20 cellular contexts compared by ENCODE assay signal in genomic region chr17:17325228-17325627, GRCh38.
"Had no signal": no experiment of that assay in that cellular context is flagged by ENCODE, and none has a peak within 500 bp of the region (broad histone marks: within the 10 kb centered on the region; RNA-seq: fewer than 3 reads in every experiment).

No MANE protein-coding gene starts in this region.

- H3K4me3 Mint-ChIP-seq: activated CD4-positive, alpha-beta memory T cell treated with anti-CD3 and anti-CD28 coated beads for 36 hours; activated naive CD8-positive, alpha-beta T cell treated with anti-CD3 and anti-CD28 coated beads, Interleukin-2, amount 10 ng/mL, durations not matched to agents 7 days and 5 days; activated T-helper 1 cell treated with anti-CD3 and anti-CD28 coated beads, Interleukin-12 subunit alpha, Interleukin-12 subunit beta, Interleukin-2, Interleukin-4 antibody, amounts not matched to agents 30 ng/mL and 10 ng/mL and 1 ng/mL, durations not matched to agents 14 hours and 24 hours and 36 hours; effector memory CD8-positive, alpha-beta T cell; type B pancreatic cell had no signal

- H3K9me3 Mint-ChIP-seq: activated CD4-positive, alpha-beta memory T cell treated with anti-CD3 and anti-CD28 coated beads for 36 hours; activated naive CD8-positive, alpha-beta T cell treated with anti-CD3 and anti-CD28 coated beads, Interleukin-2, amount 10 ng/mL, durations not matched to agents 7 days and 5 days; activated T-helper 1 cell treated with anti-CD3 and anti-CD28 coated beads, Interleukin-12 subunit alpha, Interleukin-12 subunit beta, Interleukin-2, Interleukin-4 antibody, amounts not matched to agents 30 ng/mL and 10 ng/mL and 1 ng/mL, durations not matched to agents 14 hours and 24 hours and 36 hours; effector memory CD8-positive, alpha-beta T cell; type B pancreatic cell had no signal

- H3K9me3 ChIP-seq: prostate gland, stomach, testis had no signal

- H3K4me3 ChIP-seq: prostate gland, stomach, testis had no signal

- H3K36me3 Mint-ChIP-seq: activated CD4-positive, alpha-beta memory T cell treated with anti-CD3 and anti-CD28 coated beads for 36 hours; activated naive CD8-positive, alpha-beta T cell treated with anti-CD3 and anti-CD28 coated beads, Interleukin-2, amount 10 ng/mL, durations not matched to agents 7 days and 5 days; type B pancreatic cell had no signal

- DNase-seq: activated CD4-positive, alpha-beta memory T cell treated with anti-CD3 and anti-CD28 coated beads for 36 hours; activated naive CD8-positive, alpha-beta T cell treated with anti-CD3 and anti-CD28 coated beads, Interleukin-2, amount 10 ng/mL, durations not matched to agents 7 days and 5 days; activated T-cell treated with anti-CD3 and anti-CD28 coated beads for 4 hours; amygdala; effector memory CD8-positive, alpha-beta T cell; hippocampal formation; mammary epithelial cell; midbrain; small intestine; stimulated activated CD4-positive, alpha-beta T cell treated with anti-CD3 and anti-CD28 coated beads, Interleukin-4, amount 100 ng/mL, for 1 hour; stomach; SW 1271; T-helper 2 cell; testis had no signal

- H3K27me3 ChIP-seq: stomach, testis had no signal

- H3K27me3 Mint-ChIP-seq: activated CD4-positive, alpha-beta memory T cell treated with anti-CD3 and anti-CD28 coated beads for 36 hours; activated naive CD8-positive, alpha-beta T cell treated with anti-CD3 and anti-CD28 coated beads, Interleukin-2, amount 10 ng/mL, durations not matched to agents 7 days and 5 days; effector memory CD8-positive, alpha-beta T cell; type B pancreatic cell had no signal

- ATAC-seq: effector memory CD8-positive, alpha-beta T cell; left lobe of liver; right cardiac atrium had no signal

- H3K27ac ChIP-seq: prostate gland, stomach, testis, VCaP had no signal

- H3K4me1 Mint-ChIP-seq: activated naive CD8-positive, alpha-beta T cell treated with anti-CD3 and anti-CD28 coated beads, Interleukin-2, amount 10 ng/mL, durations not matched to agents 7 days and 5 days had no signal

- H3K4me1 ChIP-seq: prostate gland, stomach, testis had no signal

- H3K36me3 ChIP-seq: prostate gland had no signal

- H3K27ac Mint-ChIP-seq: activated CD4-positive, alpha-beta memory T cell treated with anti-CD3 and anti-CD28 coated beads for 36 hours; activated naive CD8-positive, alpha-beta T cell treated with anti-CD3 and anti-CD28 coated beads, Interleukin-2, amount 10 ng/mL, durations not matched to agents 7 days and 5 days; activated T-helper 1 cell treated with anti-CD3 and anti-CD28 coated beads, Interleukin-12 subunit alpha, Interleukin-12 subunit beta, Interleukin-2, Interleukin-4 antibody, amounts not matched to agents 30 ng/mL and 10 ng/mL and 1 ng/mL, durations not matched to agents 14 hours and 24 hours and 36 hours; effector memory CD8-positive, alpha-beta T cell; type B pancreatic cell had no signal
